6 cellular contexts compared by ENCODE assay signal in genomic region chr19:10289167-10289835, GRCh38. TPM values are rescaled to one million over a fixed set of nuclear protein-coding genes. Genes with fewer than 3 reads are reported as not detected.
DNase-seq lines count a peak whose midpoint lies in the region.

No MANE protein-coding gene starts in this region.

- peak overlapping the region; percentile 71 for H3K27ac Mint-ChIP-seq in stimulated activated naive CD8-positive, alpha-beta T cell treated with anti-CD3 and anti-CD28 coated beads, Interleukin-15, Interleukin-2, amounts not matched to agents 100 ng/mL and 50 ng/mL, for 24 hours

- peaks cover 23% of the 10 kb centered on the region for H3K36me3 Mint-ChIP-seq in stimulated activated naive CD8-positive, alpha-beta T cell treated with anti-CD3 and anti-CD28 coated beads, Interleukin-15, Interleukin-2, amounts not matched to agents 100 ng/mL and 50 ng/mL, for 24 hours (ENCODE audit: low read depth)

- peaks cover 49% of the 10 kb centered on the region for H3K27me3 Mint-ChIP-seq in stimulated activated naive CD8-positive, alpha-beta T cell treated with anti-CD3 and anti-CD28 coated beads, Interleukin-15, Interleukin-2, amounts not matched to agents 100 ng/mL and 50 ng/mL, for 24 hours

- DNase-seq in DMS114 treated with DMSO at 0.1 percent for 48 hours (lab: John Stamatoyannopoulos, UW; ENCODE audit: unreplicated experiment) (peak; percentile 62), NCI-H1417 treated with DMSO at 0.1 percent for 48 hours (lab: John Stamatoyannopoulos, UW) (peak; percentile 39), hepatic stellate cell (ENCODE audit: low spot score) (peak; percentile 66), A172 (ENCODE audit: low spot score) (no peak)
- DNase-seq in activated CD8-positive, alpha-beta memory T cell treated with anti-CD3 and anti-CD28 coated beads, Interleukin-2, amount 50 U/mL, for 4 hours = peak; percentile 65

- peaks cover 75% of the 10 kb centered on the region for H3K4me1 Mint-ChIP-seq in stimulated activated naive CD8-positive, alpha-beta T cell treated with anti-CD3 and anti-CD28 coated beads, Interleukin-15, Interleukin-2, amounts not matched to agents 100 ng/mL and 50 ng/mL, for 24 hours (ENCODE audit: low read depth)

- H3K4me3 Mint-ChIP-seq in stimulated activated naive CD8-positive, alpha-beta T cell treated with anti-CD3 and anti-CD28 coated beads, Interleukin-15, Interleukin-2, amounts not matched to agents 100 ng/mL and 50 ng/mL, for 24 hours = peak overlapping the region; percentile 76

- H3K9me3 Mint-ChIP-seq in stimulated activated naive CD8-positive, alpha-beta T cell treated with anti-CD3 and anti-CD28 coated beads, Interleukin-15, Interleukin-2, amounts not matched to agents 100 ng/mL and 50 ng/mL, for 24 hours = no peaks in the 10 kb centered on the region

RNA-seq across cellular contexts. Expression of gene ICAM5, which starts 0.5 kb away (rescaled TPM):
- 0.19 and 0.53 TPM in 2 replicates for total RNA-seq in A172 (2014; rRNA removed; shearing (Covaris generic))

RNA-seq across cellular contexts. Expression of gene ICAM4, which starts 2.5 kb away (rescaled TPM):
- 0.09 and 0.24 TPM in 2 replicates for total RNA-seq in A172 (2014; rRNA removed; shearing (Covaris generic))

RNA-seq across cellular contexts. Expression of gene ICAM1, which starts 18.4 kb away (rescaled TPM):
- total RNA-seq in A172 (2014; rRNA removed; shearing (Covaris generic)) = 0.22 TPM in 1 of 2 replicates, not detected in the other

RNA-seq across cellular contexts. Expression of gene ZGLP1, which starts 20.3 kb away (rescaled TPM):
- 1.3 and 1.5 TPM in 2 replicates for total RNA-seq in A172 (2014; rRNA removed; shearing (Covaris generic))

RNA-seq across cellular contexts. Expression of gene FDX2, which starts 26.5 kb away (rescaled TPM):
- 50.7 and 57.2 TPM in 2 replicates for total RNA-seq in A172 (2014; rRNA removed; shearing (Covaris generic))
